Comparison of ENCODE assay signal across 9 cellular contexts in genomic region chr10:60254776-60255175, GRCh38.
"Had no signal": no experiment of that assay in that cellular context is flagged by ENCODE, and none has a peak within 500 bp of the region (broad histone marks: within the 10 kb centered on the region; RNA-seq: fewer than 3 reads in every experiment).

No MANE protein-coding gene starts in this region.

- H3K4me3 ChIP-seq: GM23248, GM23338, HAP-1 had no signal

- H3K9me3 Mint-ChIP-seq: GM23338, H9, HFFc6 had no signal

- H3K4me3 Mint-ChIP-seq: GM23338, H9, HFFc6 had no signal

- DNase-seq: GM23248, GOT3, H7, H9, HCEC 1CT, HFFc6 had no signal

- H3K9me3 ChIP-seq: HAP-1 had no signal

- ATAC-seq: GM23338, HCT116 had no signal

- H3K27ac Mint-ChIP-seq: GM23338, H9, HFFc6 had no signal

- H3K36me3 ChIP-seq: HAP-1 had no signal

- H3K4me2 ChIP-seq: GM23338 had no signal

- H3K27ac ChIP-seq: GM23248 had no signal

- H2AFZ ChIP-seq: GM23248, GM23338 had no signal
